ENCODE assay signal across 9 cellular contexts in genomic region chr4:10107111-10108091, GRCh38. TPM values are rescaled to one million over a fixed set of nuclear protein-coding genes. Genes with fewer than 3 reads are reported as not detected.
A peak's percentile ranks its signal among the peaks of the same experiment; 100 is the strongest.
DNase-seq lines count a peak whose midpoint lies in the region; TF ChIP-seq lines count a peak whose summit lies in the region.
"Had no signal": no experiment of that assay in that cellular context is flagged by ENCODE, and none has a peak within 500 bp of the region (broad histone marks: within the 10 kb centered on the region; RNA-seq: fewer than 3 reads in every experiment).

No MANE protein-coding gene starts in this region.

- in situ Hi-C loops in KBM-7 (cut with MboI; ENCODE audit: low pct_unique_long_range_greater_than_20kb, low sequenced_read_pairs): no loop called here

- DNase-seq in T-helper 1 cell (no peak), ascending aorta (ENCODE audit: low spot score in 2 of 2) (no peak), thyroid gland (no peak), KBM-7 (no peak), NCI-H1694 treated with DMSO at 0.1 percent for 48 hours (lab: John Stamatoyannopoulos, UW) (no peak)
- DNase-seq in activated CD4-positive, alpha-beta T cell treated with anti-CD3 and anti-CD28 coated beads for 4 hours: no peak

- TF ChIP-seq POLR2A in thyroid gland (IDR thresholded peaks at IDR 0.05): no peak

- peak overlapping the region; percentile 56 for H3K4me3 Mint-ChIP-seq in T-helper 1 cell treated with Interleukin-12 subunit alpha and Interleukin-12 subunit beta and Interleukin-4 antibody, amounts not matched to agents 30 μg/mL and 1 μg/mL, for 36 hours

- H3K4me1 ChIP-seq in ascending aorta (peaks cover 59 to 97% of the 10 kb centered on the region in 2 donors), thyroid gland (peaks cover 55 to 80% of the 10 kb centered on the region in 2 donors)

- H3K4me1 Mint-ChIP-seq in T-helper 1 cell treated with Interleukin-12 subunit alpha and Interleukin-12 subunit beta and Interleukin-4 antibody, amounts not matched to agents 30 μg/mL and 1 μg/mL, for 36 hours (ENCODE audit: low read depth): peaks cover 89% of the 10 kb centered on the region

- H3K27me3 Mint-ChIP-seq in T-helper 1 cell treated with Interleukin-12 subunit alpha and Interleukin-12 subunit beta and Interleukin-4 antibody, amounts not matched to agents 30 μg/mL and 1 μg/mL, for 36 hours (ENCODE audit: low read depth): no peaks in the 10 kb centered on the region

- H3K9me3 Mint-ChIP-seq in T-helper 1 cell treated with Interleukin-12 subunit alpha and Interleukin-12 subunit beta and Interleukin-4 antibody, amounts not matched to agents 30 μg/mL and 1 μg/mL, for 36 hours: no peaks in the 10 kb centered on the region

- peaks cover 39 to 57% of the 10 kb centered on the region in 2 donors for H3K36me3 ChIP-seq in ascending aorta
- peaks cover 14 to 15% of the 10 kb centered on the region in 2 donors for H3K36me3 ChIP-seq in thyroid gland

- TF ChIP-seq CTCF in ascending aorta (IDR thresholded peaks at IDR 0.05): no peak
- TF ChIP-seq CTCF in thyroid gland (IDR thresholded peaks at IDR 0.05): no peak

- intact Hi-C loops in ascending aorta (cut with DNase I): no loop called here
- intact Hi-C loops in thyroid gland (cut with DNase I): no loop called here

- peak overlapping the region in 1 of 2 donors; percentile 48 for H3K4me3 ChIP-seq in ascending aorta
- H3K4me3 ChIP-seq in thyroid gland (replicated peaks in 1 of 3): no peak overlapping the region

- peak overlapping the region; percentile 82 for H3K27ac Mint-ChIP-seq in T-helper 1 cell treated with Interleukin-12 subunit alpha and Interleukin-12 subunit beta and Interleukin-4 antibody, amounts not matched to agents 30 μg/mL and 1 μg/mL, for 36 hours

- H3K27me3 ChIP-seq in ascending aorta (no peaks in the 10 kb centered on the region), layer of hippocampus (ENCODE audit: control insufficient read depth, insufficient read depth, low read length) (no peaks in the 10 kb centered on the region), thyroid gland (no peaks in the 10 kb centered on the region)

- WGBS in thyroid gland, 2 donors: 73 to 76% methylated on average over 13 to 17 of the region's 19 CpGs

- H3K36me3 Mint-ChIP-seq in T-helper 1 cell treated with Interleukin-12 subunit alpha and Interleukin-12 subunit beta and Interleukin-4 antibody, amounts not matched to agents 30 μg/mL and 1 μg/mL, for 36 hours (ENCODE audit: low read depth): peaks cover 72% of the 10 kb centered on the region

- peak overlapping the region; percentile 89 to 93 for H3K27ac ChIP-seq in ascending aorta
- peak overlapping the region; percentile 71 for H3K27ac ChIP-seq in layer of hippocampus (ENCODE audit: low read depth, low read length)
- peak overlapping the region in 2 of 3 donors; percentile 63 to 73 for H3K27ac ChIP-seq in thyroid gland
- H3K27ac ChIP-seq: 22Rv1 had no signal

- no peaks in the 10 kb centered on the region for H3K9me3 ChIP-seq in ascending aorta
- no peaks in the 10 kb centered on the region for H3K9me3 ChIP-seq in thyroid gland

RNA-seq across cellular contexts. Expression of gene WDR1, which starts 9.2 kb away (rescaled TPM):
- total RNA-seq in ascending aorta: 216 TPM
- total RNA-seq in thyroid gland: 100 to 1,000 TPM; 122 to 238 (median 213) TPM
